10 cellular contexts compared by ENCODE assay signal in the genomic region with DNA sequence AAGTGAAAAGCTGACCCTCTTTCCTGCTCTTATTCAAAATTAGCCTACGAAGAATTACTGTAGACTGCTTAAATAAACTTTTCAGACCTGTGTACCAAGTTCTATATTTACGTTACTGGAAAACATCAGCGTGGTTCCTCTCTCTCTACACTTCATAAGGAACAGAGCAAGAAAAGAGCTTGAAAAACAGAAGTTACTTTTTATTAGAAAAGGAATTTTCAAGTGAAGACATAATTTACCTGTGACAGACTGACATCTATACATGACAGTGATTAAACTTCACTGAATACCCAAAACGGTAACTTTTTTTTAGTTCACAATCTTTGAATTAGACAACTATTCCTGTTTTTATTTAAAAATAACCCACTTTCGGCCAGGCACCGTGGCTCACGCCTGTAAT. TPM values are rescaled to one million over a fixed set of nuclear protein-coding genes. Genes with fewer than 3 reads are reported as not detected.
A peak's percentile ranks its signal among the peaks of the same experiment; 100 is the strongest.
DNase-seq lines count a peak whose midpoint lies in the region; ATAC-seq and TF ChIP-seq lines count a peak whose summit lies in the region.
"Had no signal": no experiment of that assay in that cellular context is flagged by ENCODE, and none has a peak within 500 bp of the region (broad histone marks: within the 10 kb centered on the region; RNA-seq: fewer than 3 reads in every experiment).

No MANE protein-coding gene starts in this region.

- peaks cover 88% of the 10 kb centered on the region for H3K79me2 ChIP-seq in PC-3 (ENCODE audit: low read length)

- TF ChIP-seq EP300 in upper lobe of left lung (IDR thresholded peaks at IDR 0.05), result no peak

- H3K27ac Mint-ChIP-seq in nephron progenitor cell, result peak overlapping the region; percentile 99

- WGBS in ectodermal cell, 2 experiments, result 79 to 81% methylated on average over 7 of the region's 7 CpGs
- 52 to 71% methylated on average over 7 of the region's 7 CpGs for WGBS in upper lobe of left lung, 2 donors

- no peak overlapping the region for H2AFZ ChIP-seq in PC-3 (ENCODE audit: low read length)

- BruUV-seq in PC-3 (replicated peaks; lab: Mats Ljungman, UMichigan), result no TSS peak

- H3K4me1 Mint-ChIP-seq in nephron progenitor cell, result peaks cover 43% of the 10 kb centered on the region

- ATAC-seq in PC-3, result no peak
- no peak for ATAC-seq in upper lobe of left lung (ENCODE audit: low FRiP score in 2 of 2)

- POLR2A ChIA-PET in PC-3 (lab: Charles Lee; ENCODE audit: unreplicated experiment), result no interaction called here

- H3K4me1 ChIP-seq in PC-3 (ENCODE audit: insufficient read depth, low read length), result peaks cover 34% of the 10 kb centered on the region
- H3K4me1 ChIP-seq in ectodermal cell (ENCODE audit: control insufficient read depth, insufficient read depth, low read length), result peaks cover 9% of the 10 kb centered on the region
- H3K4me1 ChIP-seq in upper lobe of left lung, result peaks cover 4 to 45% (median 17%) of the 10 kb centered on the region in 4 donors

- no peak for TF ChIP-seq POLR2A in upper lobe of left lung (IDR thresholded peaks at IDR 0.05)

- peaks cover 5% of the 10 kb centered on the region for H3K27me3 Mint-ChIP-seq in nephron progenitor cell (ENCODE audit: low read depth, poor library complexity)

- peaks cover 6% of the 10 kb centered on the region; the same call in 1 of the 2 replicates for H3K36me3 ChIP-seq in PC-3 (ENCODE audit: low read depth, low read length)
- H3K36me3 ChIP-seq in ectodermal cell (ENCODE audit: control insufficient read depth, insufficient read depth, low read length), result peaks cover 3% of the 10 kb centered on the region
- no peaks in the 10 kb centered on the region for H3K36me3 ChIP-seq in upper lobe of left lung
- H3K36me3 ChIP-seq: adrenal gland had no signal

- no peaks in the 10 kb centered on the region for H3K9me2 ChIP-seq in PC-3 (replicated peaks; ENCODE audit: low read length)

- H3K27me3 ChIP-seq in PC-3 (ENCODE audit: low read length) (no peaks in the 10 kb centered on the region), ectodermal cell (ENCODE audit: control insufficient read depth, insufficient read depth, low read length, poor library complexity, severe bottlenecking) (peaks cover 9% of the 10 kb centered on the region), upper lobe of left lung (no peaks in the 10 kb centered on the region)
- H3K27me3 ChIP-seq: adrenal gland had no signal

- no peak overlapping the region for H3K27ac ChIP-seq in PC-3 (ENCODE audit: low read length)
- H3K27ac ChIP-seq in ectodermal cell (ENCODE audit: insufficient read depth, low read depth, low read length, poor library complexity, severe bottlenecking), result no peak overlapping the region
- peak overlapping the region in 3 of 4 donors; percentile 4 to 49 (median 13) for H3K27ac ChIP-seq in upper lobe of left lung

- peak overlapping the region; percentile 89 for H3K4me2 ChIP-seq in PC-3 (ENCODE audit: low read length)

- peaks cover 36% of the 10 kb centered on the region for H4K20me1 ChIP-seq in PC-3 (ENCODE audit: low read length)

- intact Hi-C loops in PC-3 (cut with micrococcal nuclease), result loop anchor here (2.0 kb wide), 1 partner anchor 95 kb away; no protein-coding TSS in a partner anchor

- TF ChIP-seq CTCF in PC-3 (conservative IDR thresholded peaks at IDR 0.05; ENCODE audit: low read depth, low read length) (no peak), nephron progenitor cell (IDR thresholded peaks at IDR 0.05) (no peak), upper lobe of left lung (IDR thresholded peaks at IDR 0.05) (no peak)

- peak overlapping the region; percentile 100 for H3K4me3 Mint-ChIP-seq in nephron progenitor cell

- peak overlapping the region; percentile 98 for H3K4me3 ChIP-seq in PC-3 (ENCODE audit: low read length)
- peak overlapping the region; percentile 69 for H3K4me3 ChIP-seq in ectodermal cell (ENCODE audit: insufficient read depth, low read depth, low read length)
- H3K4me3 ChIP-seq in upper lobe of left lung, result peak overlapping the region in 3 of 4 donors; percentile 7 to 90 (median 85)

- CTCF ChIA-PET in PC-3 (lab: Charles Lee), result interaction anchor here (0.7 kb wide), 1 partner anchor 127 kb away, joined by 14 read pairs; no protein-coding TSS in a partner anchor

- peak overlapping the region; percentile 86 for H3K9ac ChIP-seq in PC-3 (ENCODE audit: low read length)

- H3K9me3 Mint-ChIP-seq in nephron progenitor cell, result peaks cover 27% of the 10 kb centered on the region

- no peaks in the 10 kb centered on the region for H3K9me3 ChIP-seq in PC-3 (ENCODE audit: low read length)
- H3K9me3 ChIP-seq in ectodermal cell (ENCODE audit: control insufficient read depth, low read length), result no peaks in the 10 kb centered on the region
- no peaks in the 10 kb centered on the region for H3K9me3 ChIP-seq in upper lobe of left lung
- H3K9me3 ChIP-seq: adrenal gland had no signal

- peaks cover 4% of the 10 kb centered on the region for H3F3A ChIP-seq in PC-3 (ENCODE audit: low read length, unreplicated experiment)

- DNase-seq in PC-3, result peak; percentile 26
- no peak for DNase-seq in nephron progenitor cell
- no peak for DNase-seq in upper lobe of left lung
- DNase-seq in hypothalamus (lab: John Stamatoyannopoulos, UW), result no peak
- DNase-seq in DMS53 (lab: John Stamatoyannopoulos, UW), result no peak
- no peak for DNase-seq in NCI-H2196 treated with DMSO at 0.1 percent for 48 hours (lab: John Stamatoyannopoulos, UW; ENCODE audit: unreplicated experiment)
- DNase-seq: activated CD4-positive, alpha-beta T cell treated with anti-CD3 and anti-CD28 coated beads, Interleukin-2, amount 50 U/mL, for 4 hours; NCI-H748 treated with DMSO at 0.1 percent for 48 hours had no signal

- H3K36me3 Mint-ChIP-seq in nephron progenitor cell (ENCODE audit: low read depth), result peaks cover 37% of the 10 kb centered on the region

RNA-seq across cellular contexts. Expression of a gene that starts 2.7 kb away (rescaled TPM):
- total RNA-seq in PC-3 (2014; rRNA removed), result 96.6 and 101 TPM in 2 replicates
- polyA plus RNA-seq in ectodermal cell (2013, experiment 1 of 4), result 215 TPM
- 231 TPM for polyA plus RNA-seq in ectodermal cell (2013, experiment 2 of 4)
- polyA plus RNA-seq in ectodermal cell (2013, experiment 3 of 4), result 157 TPM
- 171 TPM for polyA plus RNA-seq in ectodermal cell (2013, experiment 4 of 4)
- total RNA-seq in upper lobe of left lung, result 10 to 100 TPM; 10.5 to 70.3 (median 33.8) TPM

Comparison
In these comparisons a context has a peak if more than half of its experiments do, and no peak if none do; other contexts are left out.
1. H3K27ac ChIP-seq: peak in upper lobe of left lung (3 of 4); none in PC-3 (single experiment) and ectodermal cell (single experiment).
2. Peak in every context shown above with its lines, with median percentiles within 50 percentile points of each other: H3K4me3 ChIP-seq.